In genomic region chr14:104983231-104983721, GRCh38 we compare ENCODE assay signal across 2 cellular contexts.
TF ChIP-seq lines count a peak whose summit lies in the region.

No MANE protein-coding gene starts in this region.

TF ChIP-seq in A549, 52 proteins besides CTCF, POLR2A, EP300 and RAD21 (continued from another document):
- TF ChIP-seq NR3C1 (IDR thresholded peaks at IDR 0.05) (no peak), JUNB (IDR thresholded peaks at IDR 0.05) (no peak), HEYL (CRISPR knock-in tag; IDR thresholded peaks at IDR 0.05) (no peak), HES2 (IDR thresholded peaks at IDR 0.05) (no peak), NFE2L2 (conservative IDR thresholded peaks at IDR 0.05; ENCODE audit: low read length) (no peak), EHMT2 (IDR thresholded peaks at IDR 0.05; ENCODE audit: low read depth) (no peak), CHD4 (IDR thresholded peaks at IDR 0.05; ENCODE audit: borderline replicate concordance) (no peak), CBX2 (IDR thresholded peaks at IDR 0.05; ENCODE audit: borderline replicate concordance, low read depth) (no peak), POLR2AphosphoS2 (conservative IDR thresholded peaks at IDR 0.05; ENCODE audit: low read length) (no peak), KDM5A (IDR thresholded peaks at IDR 0.05) (no peak), MAFK (IDR thresholded peaks at IDR 0.05; ENCODE audit: partially characterized antibody) (no peak), CHD2 (IDR thresholded peaks at IDR 0.05; ENCODE audit: low read length, partially characterized antibody) (no peak), CBX8 (IDR thresholded peaks at IDR 0.05) (no peak), JUN (IDR thresholded peaks at IDR 0.05) (no peak), RARB (CRISPR knock-in tag; IDR thresholded peaks at IDR 0.05) (no peak)
- TF ChIP-seq, protein P1, sequence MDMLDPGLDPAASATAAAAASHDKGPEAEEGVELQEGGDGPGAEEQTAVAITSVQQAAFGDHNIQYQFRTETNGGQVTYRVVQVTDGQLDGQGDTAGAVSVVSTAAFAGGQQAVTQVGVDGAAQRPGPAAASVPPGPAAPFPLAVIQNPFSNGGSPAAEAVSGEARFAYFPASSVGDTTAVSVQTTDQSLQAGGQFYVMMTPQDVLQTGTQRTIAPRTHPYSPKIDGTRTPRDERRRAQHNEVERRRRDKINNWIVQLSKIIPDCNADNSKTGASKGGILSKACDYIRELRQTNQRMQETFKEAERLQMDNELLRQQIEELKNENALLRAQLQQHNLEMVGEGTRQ (IDR thresholded peaks at IDR 0.05): no peak
- TF ChIP-seq, protein P2, sequence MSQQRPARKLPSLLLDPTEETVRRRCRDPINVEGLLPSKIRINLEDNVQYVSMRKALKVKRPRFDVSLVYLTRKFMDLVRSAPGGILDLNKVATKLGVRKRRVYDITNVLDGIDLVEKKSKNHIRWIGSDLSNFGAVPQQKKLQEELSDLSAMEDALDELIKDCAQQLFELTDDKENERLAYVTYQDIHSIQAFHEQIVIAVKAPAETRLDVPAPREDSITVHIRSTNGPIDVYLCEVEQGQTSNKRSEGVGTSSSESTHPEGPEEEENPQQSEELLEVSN (IDR thresholded peaks at IDR 0.05; ENCODE audit: borderline replicate concordance, low read depth): no peak

TF ChIP-seq in GM12891, 5 proteins besides CTCF, POLR2A, EP300 and RAD21:
- TF ChIP-seq POLR2AphosphoS5 (IDR thresholded peaks at IDR 0.05; ENCODE audit: low read depth, low read length): no peak
